ENCODE assay signal across 2 cellular contexts in the genomic region with DNA sequence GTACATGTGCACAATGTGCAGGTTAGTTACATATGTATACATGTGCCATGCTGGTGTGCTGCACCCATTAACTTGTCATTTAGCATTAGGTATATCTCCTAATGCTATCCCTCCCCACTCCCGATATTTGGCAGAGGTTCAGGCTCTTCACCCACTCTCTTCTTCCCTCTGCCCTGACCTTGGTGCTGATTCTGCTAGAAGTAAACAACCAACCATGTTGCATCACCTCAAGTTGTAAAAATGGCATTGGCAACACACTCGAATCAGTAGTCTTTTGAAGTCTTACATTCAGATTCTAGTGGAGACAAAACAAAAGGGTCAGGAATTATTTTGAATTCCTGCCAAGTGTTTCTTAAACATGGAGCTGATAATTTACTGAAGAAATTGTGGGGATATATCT.
TF ChIP-seq lines count a peak whose summit lies in the region.

No MANE protein-coding gene starts in this region.

TF ChIP-seq in HCT116, 20 proteins besides CTCF, POLR2A, EP300 and RAD21:
- TF ChIP-seq, protein P1, sequence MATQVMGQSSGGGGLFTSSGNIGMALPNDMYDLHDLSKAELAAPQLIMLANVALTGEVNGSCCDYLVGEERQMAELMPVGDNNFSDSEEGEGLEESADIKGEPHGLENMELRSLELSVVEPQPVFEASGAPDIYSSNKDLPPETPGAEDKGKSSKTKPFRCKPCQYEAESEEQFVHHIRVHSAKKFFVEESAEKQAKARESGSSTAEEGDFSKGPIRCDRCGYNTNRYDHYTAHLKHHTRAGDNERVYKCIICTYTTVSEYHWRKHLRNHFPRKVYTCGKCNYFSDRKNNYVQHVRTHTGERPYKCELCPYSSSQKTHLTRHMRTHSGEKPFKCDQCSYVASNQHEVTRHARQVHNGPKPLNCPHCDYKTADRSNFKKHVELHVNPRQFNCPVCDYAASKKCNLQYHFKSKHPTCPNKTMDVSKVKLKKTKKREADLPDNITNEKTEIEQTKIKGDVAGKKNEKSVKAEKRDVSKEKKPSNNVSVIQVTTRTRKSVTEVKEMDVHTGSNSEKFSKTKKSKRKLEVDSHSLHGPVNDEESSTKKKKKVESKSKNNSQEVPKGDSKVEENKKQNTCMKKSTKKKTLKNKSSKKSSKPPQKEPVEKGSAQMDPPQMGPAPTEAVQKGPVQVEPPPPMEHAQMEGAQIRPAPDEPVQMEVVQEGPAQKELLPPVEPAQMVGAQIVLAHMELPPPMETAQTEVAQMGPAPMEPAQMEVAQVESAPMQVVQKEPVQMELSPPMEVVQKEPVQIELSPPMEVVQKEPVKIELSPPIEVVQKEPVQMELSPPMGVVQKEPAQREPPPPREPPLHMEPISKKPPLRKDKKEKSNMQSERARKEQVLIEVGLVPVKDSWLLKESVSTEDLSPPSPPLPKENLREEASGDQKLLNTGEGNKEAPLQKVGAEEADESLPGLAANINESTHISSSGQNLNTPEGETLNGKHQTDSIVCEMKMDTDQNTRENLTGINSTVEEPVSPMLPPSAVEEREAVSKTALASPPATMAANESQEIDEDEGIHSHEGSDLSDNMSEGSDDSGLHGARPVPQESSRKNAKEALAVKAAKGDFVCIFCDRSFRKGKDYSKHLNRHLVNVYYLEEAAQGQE (IDR thresholded peaks at IDR 0.05; ENCODE audit: low read depth), result peak; percentile 28
- TF ChIP-seq, protein P2, sequence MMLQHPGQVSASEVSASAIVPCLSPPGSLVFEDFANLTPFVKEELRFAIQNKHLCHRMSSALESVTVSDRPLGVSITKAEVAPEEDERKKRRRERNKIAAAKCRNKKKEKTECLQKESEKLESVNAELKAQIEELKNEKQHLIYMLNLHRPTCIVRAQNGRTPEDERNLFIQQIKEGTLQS (IDR thresholded peaks at IDR 0.05), result no peak

TF ChIP-seq in H1, 55 proteins besides CTCF, POLR2A, EP300 and RAD21:
- TF ChIP-seq CEBPB (IDR thresholded peaks at IDR 0.05; ENCODE audit: low read depth, low read length), result peak; percentile 52; the same call in 1 of the 2 replicates
- TF ChIP-seq KDM1A (IDR thresholded peaks at IDR 0.05; ENCODE audit: borderline replicate concordance, low read length), result no peak
